In genomic region chr10:104090597-104090996, GRCh38 we compare ENCODE assay signal across 15 cellular contexts. TPM values are rescaled to one million over a fixed set of nuclear protein-coding genes. Genes with fewer than 3 reads are reported as not detected.
"Had no signal": no experiment of that assay in that cellular context is flagged by ENCODE, and none has a peak within 500 bp of the region (broad histone marks: within the 10 kb centered on the region; RNA-seq: fewer than 3 reads in every experiment).

No MANE protein-coding gene starts in this region.

- H3K27ac ChIP-seq: psoas muscle had no signal

- H3K4me3 ChIP-seq: psoas muscle had no signal

- H3K27me3 Mint-ChIP-seq: activated CD8-positive, alpha-beta memory T cell treated with anti-CD3 and anti-CD28 coated beads, Interleukin-2, amount 10 ng/mL, durations not matched to agents 7 days and 5 days; activated naive CD8-positive, alpha-beta T cell; activated T-cell treated with anti-CD3 and anti-CD28 coated beads, Interleukin-2, amount 50 U/mL, for 24 hours; type B pancreatic cell had no signal

- H3K4me1 ChIP-seq: psoas muscle had no signal

- H3K36me3 Mint-ChIP-seq: activated CD8-positive, alpha-beta memory T cell treated with anti-CD3 and anti-CD28 coated beads, Interleukin-2, amount 10 ng/mL, durations not matched to agents 7 days and 5 days; activated naive CD8-positive, alpha-beta T cell; natural killer cell treated with Interleukin-12 subunit alpha and Interleukin-12 subunit beta and Interleukin-15 and Interleukin-18, amount 100 ng/mL, for 72 hours; type B pancreatic cell had no signal

- DNase-seq: activated CD4-positive, alpha-beta T cell treated with anti-CD3 and anti-CD28 coated beads for 1 hour; activated CD4-positive, alpha-beta T cell treated with anti-CD3 and anti-CD28 coated beads, Interleukin-2, amount 50 U/mL, for 48 hours; activated CD8-positive, alpha-beta memory T cell treated with anti-CD3 and anti-CD28 coated beads, Interleukin-2, amount 10 ng/mL, durations not matched to agents 7 days and 5 days; activated effector memory CD4-positive, alpha-beta T cell treated with anti-CD3 and anti-CD28 coated beads, Interleukin-2, amount 50 U/mL, for 16 hours; activated T-cell treated with anti-CD3 and anti-CD28 coated beads, Interleukin-2, amount 50 U/mL, for 24 hours; caudate nucleus; effector memory CD4-positive, alpha-beta T cell; psoas muscle; stimulated activated naive CD4-positive, alpha-beta T cell; T-helper 9 cell had no signal

- ATAC-seq: activated CD8-positive, alpha-beta memory T cell treated with anti-CD3 and anti-CD28 coated beads, Interleukin-2, amount 10 ng/mL, durations not matched to agents 7 days and 5 days; left lobe of liver; natural killer cell treated with Interleukin-12 subunit alpha and Interleukin-12 subunit beta and Interleukin-15 and Interleukin-18, amount 100 ng/mL, for 72 hours; psoas muscle; sciatic nerve had no signal

- H3K9me3 Mint-ChIP-seq: natural killer cell treated with Interleukin-12 subunit alpha and Interleukin-12 subunit beta and Interleukin-15 and Interleukin-18, amount 100 ng/mL, for 72 hours had no signal

- H3K27ac Mint-ChIP-seq: activated CD8-positive, alpha-beta memory T cell treated with anti-CD3 and anti-CD28 coated beads, Interleukin-2, amount 10 ng/mL, durations not matched to agents 7 days and 5 days; activated naive CD8-positive, alpha-beta T cell; activated T-cell treated with anti-CD3 and anti-CD28 coated beads, Interleukin-2, amount 50 U/mL, for 24 hours; natural killer cell treated with Interleukin-12 subunit alpha and Interleukin-12 subunit beta and Interleukin-15 and Interleukin-18, amount 100 ng/mL, for 72 hours; type B pancreatic cell had no signal

- H3K4me1 Mint-ChIP-seq: activated CD8-positive, alpha-beta memory T cell treated with anti-CD3 and anti-CD28 coated beads, Interleukin-2, amount 10 ng/mL, durations not matched to agents 7 days and 5 days had no signal

- H3K4me3 Mint-ChIP-seq: activated CD8-positive, alpha-beta memory T cell treated with anti-CD3 and anti-CD28 coated beads, Interleukin-2, amount 10 ng/mL, durations not matched to agents 7 days and 5 days; activated naive CD8-positive, alpha-beta T cell; activated T-cell treated with anti-CD3 and anti-CD28 coated beads, Interleukin-2, amount 50 U/mL, for 24 hours; natural killer cell treated with Interleukin-12 subunit alpha and Interleukin-12 subunit beta and Interleukin-15 and Interleukin-18, amount 100 ng/mL, for 72 hours; type B pancreatic cell had no signal

RNA-seq across cellular contexts. Expression of gene COL17A1, which starts 4.9 kb away (rescaled TPM):
- total RNA-seq: activated CD8-positive, alpha-beta memory T cell treated with anti-CD3 and anti-CD28 coated beads, Interleukin-2, amount 10 ng/mL, durations not matched to agents 7 days and 5 days; natural killer cell treated with Interleukin-12 subunit alpha and Interleukin-12 subunit beta and Interleukin-15 and Interleukin-18, amount 100 ng/mL, for 72 hours had no signal
